Comparison of ENCODE assay signal across 17 cellular contexts in the genomic region with DNA sequence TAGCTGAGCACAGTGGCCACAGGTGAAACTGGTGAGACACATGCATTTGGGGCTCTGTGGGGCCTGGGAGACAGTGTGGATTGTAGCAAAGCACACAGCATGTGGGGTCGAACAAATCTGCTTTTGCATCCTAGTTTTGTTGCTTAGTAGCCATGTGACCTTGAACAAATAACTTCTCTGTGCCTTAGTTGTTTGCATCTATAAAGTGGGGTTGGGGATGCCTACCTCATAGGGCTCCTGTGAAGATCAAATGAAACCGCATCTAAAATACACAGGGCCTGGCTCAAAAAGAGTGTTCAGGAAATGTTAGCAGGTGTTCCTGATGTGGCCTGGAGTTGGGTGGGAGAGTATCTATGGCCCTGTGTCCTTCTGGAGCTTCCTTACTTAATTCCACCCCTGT. TPM values are rescaled to one million over a fixed set of nuclear protein-coding genes. Genes with fewer than 3 reads are reported as not detected.
DNase-seq lines count a peak whose midpoint lies in the region; ATAC-seq and TF ChIP-seq lines count a peak whose summit lies in the region.
"Had no signal": no experiment of that assay in that cellular context is flagged by ENCODE, and none has a peak within 500 bp of the region (broad histone marks: within the 10 kb centered on the region; RNA-seq: fewer than 3 reads in every experiment).

No MANE protein-coding gene starts in this region.

- no peak overlapping the region for H2AFZ ChIP-seq in trophoblast cell (ENCODE audit: insufficient read depth, low read length, poor library complexity)
- H2AFZ ChIP-seq: GM23248 had no signal

- H3K36me3 ChIP-seq in cardiac muscle cell: no peaks in the 10 kb centered on the region
- H3K36me3 ChIP-seq in KOPT-K1 (ENCODE audit: insufficient read depth, low read length): no peaks in the 10 kb centered on the region
- H3K36me3 ChIP-seq in trophoblast cell (ENCODE audit: control insufficient read depth in 1 of 2, insufficient read depth in 2 of 2, low read length in 2 of 2): no peaks in the 10 kb centered on the region
- no peaks in the 10 kb centered on the region for H3K36me3 ChIP-seq in gastroesophageal sphincter
- H3K36me3 ChIP-seq: BLaER1 had no signal

- no peak overlapping the region for H4K8ac ChIP-seq in trophoblast cell (ENCODE audit: low read depth, low read length)

- no CpG with 5 or more reads among the region's 2 CpGs for WGBS in trophoblast cell (ENCODE audit: extremely low coverage, insufficient coverage, insufficient read length)
- 74 to 100% methylated on average over 2 of the region's 2 CpGs for WGBS in gastroesophageal sphincter (ENCODE audit: low coverage in 1 of 2), 2 donors

- H3K4me3 ChIP-seq in cardiac muscle cell (no peak overlapping the region), trophoblast cell (ENCODE audit: low read depth, low read length) (no peak overlapping the region), gastroesophageal sphincter (no peak overlapping the region)
- H3K4me3 ChIP-seq: BLaER1, GM23248 had no signal

- TF ChIP-seq POLR2A in gastroesophageal sphincter (IDR thresholded peaks at IDR 0.05): no peak

- no peak overlapping the region for H3K4ac ChIP-seq in trophoblast cell (ENCODE audit: low read depth, low read length)

- H2AK5ac ChIP-seq in trophoblast cell (ENCODE audit: low read length): no peak overlapping the region

- intact Hi-C loops in cardiac septum (cut with DNase I): no loop called here

- no peak overlapping the region for H4K12ac ChIP-seq in trophoblast cell (ENCODE audit: low read depth, low read length)

- H3K18ac ChIP-seq in trophoblast cell (ENCODE audit: low read length): no peak overlapping the region

- peak overlapping the region; percentile 2 for H4K91ac ChIP-seq in trophoblast cell (ENCODE audit: low read depth, low read length)

- H3K27me3 ChIP-seq in cardiac muscle cell (no peaks in the 10 kb centered on the region), trophoblast cell (ENCODE audit: insufficient read depth, low read length) (no peaks in the 10 kb centered on the region), gastroesophageal sphincter (no peaks in the 10 kb centered on the region)
- H3K27me3 ChIP-seq: BLaER1 had no signal

- H2BK12ac ChIP-seq in trophoblast cell (ENCODE audit: low read length): no peak overlapping the region

- no peak overlapping the region for H3K23ac ChIP-seq in trophoblast cell (ENCODE audit: low read length)

- peaks cover 2% of the 10 kb centered on the region for H3K79me2 ChIP-seq in trophoblast cell (ENCODE audit: control insufficient read depth, insufficient read depth, low read length, poor library complexity)

- H3K9ac ChIP-seq in trophoblast cell (ENCODE audit: low read length): no peak overlapping the region
- H3K9ac ChIP-seq: BLaER1, GM23248 had no signal

- no peak overlapping the region for H3K4me2 ChIP-seq in trophoblast cell (ENCODE audit: low read length)
- H3K4me2 ChIP-seq: BLaER1 had no signal

- H2BK5ac ChIP-seq in trophoblast cell (ENCODE audit: low read depth, low read length, poor library complexity): no peak overlapping the region

- H3K9me3 ChIP-seq in cardiac muscle cell (ENCODE audit: low read depth) (no peaks in the 10 kb centered on the region), KOPT-K1 (ENCODE audit: insufficient read depth, low read length, poor library complexity, severe bottlenecking) (no peaks in the 10 kb centered on the region), trophoblast cell (ENCODE audit: insufficient read depth, low read depth, low read length) (no peaks in the 10 kb centered on the region), gastroesophageal sphincter (no peaks in the 10 kb centered on the region)
- H3K9me3 ChIP-seq: BLaER1 had no signal

- H3K27me3 Mint-ChIP-seq in mesothelial cell of epicardium (ENCODE audit: low read depth): no peaks in the 10 kb centered on the region

- H3K9me3 Mint-ChIP-seq in mesothelial cell of epicardium: no peaks in the 10 kb centered on the region

- H2BK120ac ChIP-seq in trophoblast cell (ENCODE audit: insufficient read depth, low read length, poor library complexity): no peak overlapping the region

- DNase-seq in cardiac muscle cell (ENCODE audit: low read depth in 1 of 2, low spot score in 1 of 2): no peak
- DNase-seq in cardiac septum (ENCODE audit: low spot score): no peak
- DNase-seq in mesothelial cell of epicardium (ENCODE audit: low spot score in 2 of 2, unreplicated experiment in 2 of 2): no peak
- DNase-seq in trophoblast cell: no peak
- DNase-seq in stimulated activated CD8-positive, alpha-beta memory T cell treated with anti-CD3 and anti-CD28 coated beads, Interleukin-4, amount 100 ng/mL, for 48 hours: no peak
- DNase-seq in stimulated activated CD4-positive, alpha-beta T cell treated with anti-CD3 and anti-CD28 coated beads, Interleukin-2, amount 100 ng/mL, for 24 hours: no peak
- DNase-seq: 8988T, GM23248, Kasumi-1, NCI-H187 treated with DMSO at 0.1 percent for 48 hours, NCI-H446, SHP77 treated with DMSO at 0.1 percent for 48 hours had no signal

- peak overlapping the region; percentile 87 for H3K27ac Mint-ChIP-seq in mesothelial cell of epicardium

- TF ChIP-seq EP300 in gastroesophageal sphincter (IDR thresholded peaks at IDR 0.05): no peak

- TF ChIP-seq CTCF in cardiac muscle cell (IDR thresholded peaks at IDR 0.05; ENCODE audit: low read depth, low read length) (no peak), mesothelial cell of epicardium (IDR thresholded peaks at IDR 0.05; ENCODE audit: unreplicated experiment) (no peak), gastroesophageal sphincter (IDR thresholded peaks at IDR 0.05) (no peak)

- no peaks in the 10 kb centered on the region for H3K36me3 Mint-ChIP-seq in mesothelial cell of epicardium

- H3K27ac ChIP-seq in cardiac muscle cell: peak overlapping the region; percentile 90
- H3K27ac ChIP-seq in KOPT-K1 (ENCODE audit: low read depth, low read length, poor library complexity, severe bottlenecking): peak overlapping the region; percentile 36
- no peak overlapping the region for H3K27ac ChIP-seq in trophoblast cell (ENCODE audit: low read depth, low read length)
- H3K27ac ChIP-seq in gastroesophageal sphincter: no peak overlapping the region
- H3K27ac ChIP-seq: BLaER1, GM23248 had no signal

- peaks cover 59% of the 10 kb centered on the region for H3K4me1 ChIP-seq in cardiac muscle cell (ENCODE audit: low read depth)
- peaks cover 12 to 22% of the 10 kb centered on the region in 2 experiments for H3K4me1 ChIP-seq in trophoblast cell (ENCODE audit: control insufficient read depth in 1 of 2, insufficient read depth in 2 of 2, low read length in 2 of 2)
- peaks cover 0 to 25% (median 5%) of the 10 kb centered on the region in 3 donors for H3K4me1 ChIP-seq in gastroesophageal sphincter

- no peak overlapping the region for H3K4me3 Mint-ChIP-seq in mesothelial cell of epicardium

- peaks cover 72% of the 10 kb centered on the region for H3K4me1 Mint-ChIP-seq in mesothelial cell of epicardium

- H3K14ac ChIP-seq in trophoblast cell (ENCODE audit: low read length): no peak overlapping the region

- H3K79me1 ChIP-seq in trophoblast cell (ENCODE audit: low read length): peaks cover 10% of the 10 kb centered on the region

- no peak for ATAC-seq in gastroesophageal sphincter
- ATAC-seq: HCT116 had no signal

RNA-seq across cellular contexts. Expression of gene CATIP, which starts 30.3 kb away (rescaled TPM):
- total RNA-seq in cardiac muscle cell (2.0 and 5.5 TPM in 2 replicates), cardiac septum (not detected), mesothelial cell of epicardium (0.16 TPM in 1 of 3 replicates, not detected in the others), gastroesophageal sphincter (not detected)
- 1.2 and 5.0 TPM in 2 replicates for polyA plus RNA-seq in cardiac muscle cell
- polyA plus RNA-seq in trophoblast cell (2013): 0.14 and 0.17 TPM in 2 replicates
- total RNA-seq: GM23248, RPMI7951 had no signal
- polyA plus RNA-seq: GM23248 had no signal

RNA-seq across cellular contexts. Expression of gene TMBIM1, which starts 34.0 kb away (rescaled TPM):
- total RNA-seq in cardiac muscle cell: 15.5 and 25.9 TPM in 2 replicates
- 18.8 and 41.2 TPM in 2 replicates for polyA plus RNA-seq in cardiac muscle cell
- total RNA-seq in cardiac septum: 143 TPM
- total RNA-seq in mesothelial cell of epicardium: 74.9 to 82.6 TPM (median 80.7 TPM) in 3 replicates
- polyA plus RNA-seq in trophoblast cell (2013): 192 and 203 TPM in 2 replicates
- 100 to 1,000 TPM; 152 to 245 (median 191) TPM for total RNA-seq in gastroesophageal sphincter

RNA-seq across cellular contexts. Expression of gene SLC11A1, which starts 55.8 kb away (rescaled TPM):
- total RNA-seq in cardiac muscle cell (0.25 and 0.63 TPM in 2 replicates), cardiac septum (6.4 TPM), mesothelial cell of epicardium (0.53 to 0.79 TPM (median 0.76 TPM) in 3 replicates), gastroesophageal sphincter (10 to 100 TPM in 2 of 4 donors, 1 to 10 TPM in 2; 5.9 to 23.0 (median 9.5) TPM)
- polyA plus RNA-seq in cardiac muscle cell: 0.81 and 1.1 TPM in 2 replicates
- 0.05 and 0.06 TPM in 2 replicates for polyA plus RNA-seq in trophoblast cell (2013)
- total RNA-seq: GM23248 had no signal

RNA-seq across cellular contexts. Expression of gene PNKD, which starts 56.0 kb away (rescaled TPM):
- total RNA-seq in cardiac muscle cell (103 and 173 TPM in 2 replicates), cardiac septum (72.6 TPM), mesothelial cell of epicardium (63.2 to 70.4 TPM (median 69.5 TPM) in 3 replicates), gastroesophageal sphincter (10 to 100 TPM; 48.6 to 60.2 (median 56.9) TPM)
- polyA plus RNA-seq in cardiac muscle cell: 206 and 287 TPM in 2 replicates
- polyA plus RNA-seq in trophoblast cell (2013): 62.6 and 65.9 TPM in 2 replicates

RNA-seq across cellular contexts. Expression of gene AAMP, which starts 56.4 kb away (rescaled TPM):
- total RNA-seq in cardiac muscle cell (269 and 315 TPM in 2 replicates), cardiac septum (56.3 TPM), mesothelial cell of epicardium (66.6 to 67.2 TPM (median 67.1 TPM) in 3 replicates), gastroesophageal sphincter (100 to 1,000 TPM in 3 of 4 donors, 10 to 100 TPM in 1; 97.8 to 163 (median 131) TPM)
- polyA plus RNA-seq in cardiac muscle cell: 273 and 276 TPM in 2 replicates
- polyA plus RNA-seq in trophoblast cell (2013): 66.7 and 67.0 TPM in 2 replicates

Comparison
In these comparisons a context has a peak if more than half of its experiments do, and no peak if none do; other contexts are left out.
1. H3K27ac ChIP-seq: peak in cardiac muscle cell (single experiment) and KOPT-K1 (single experiment); none in trophoblast cell (single experiment) and gastroesophageal sphincter (0 of 4).